20 cellular contexts compared by ENCODE assay signal in the genomic region with DNA sequence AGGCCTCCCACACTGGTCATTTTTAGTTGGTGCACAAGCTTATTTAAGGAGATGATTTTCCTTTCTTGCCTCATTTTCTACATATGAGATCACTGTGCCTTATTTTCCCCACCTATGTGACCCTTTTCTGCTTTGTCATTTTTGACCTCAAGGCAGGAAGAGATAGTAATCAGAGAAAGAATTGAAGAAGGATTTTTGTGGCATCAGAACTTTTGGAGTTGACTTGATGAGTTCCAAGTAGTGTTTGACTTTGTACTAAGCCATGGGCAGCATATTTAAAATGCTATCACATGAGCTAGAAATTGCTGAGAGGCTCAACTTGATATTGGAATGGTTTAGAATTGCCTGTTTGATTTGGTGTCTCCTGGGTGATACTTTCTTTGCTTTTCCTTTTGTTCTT.
"Had no signal": no experiment of that assay in that cellular context is flagged by ENCODE, and none has a peak within 500 bp of the region (broad histone marks: within the 10 kb centered on the region; RNA-seq: fewer than 3 reads in every experiment).

No MANE protein-coding gene starts in this region.

- H3K4me1 Mint-ChIP-seq: immature natural killer cell, naive B cell had no signal

- H3K4me3 ChIP-seq: coronary artery, dorsolateral prefrontal cortex, esophagus muscularis mucosa, gastroesophageal sphincter, heart left ventricle, hepatocyte, left lung, lower lobe of right lung, mucosa of descending colon had no signal

- H3K27ac ChIP-seq: coronary artery, dorsolateral prefrontal cortex, esophagus muscularis mucosa, foreskin keratinocyte, gastroesophageal sphincter, heart left ventricle, hepatocyte, left lung, lower lobe of right lung had no signal

- H3K27me3 Mint-ChIP-seq: naive B cell had no signal

- H3K36me3 Mint-ChIP-seq: immature natural killer cell, naive B cell had no signal

- H3K4me3 Mint-ChIP-seq: immature natural killer cell, mesothelial cell of epicardium, naive B cell had no signal

- H3K27me3 ChIP-seq: dorsolateral prefrontal cortex, esophagus muscularis mucosa, foreskin keratinocyte, gastroesophageal sphincter, heart left ventricle, hepatocyte, left lung had no signal

- H3K79me2 ChIP-seq: hepatocyte had no signal

- H3K4me2 ChIP-seq: hepatocyte had no signal

- ATAC-seq: foreskin keratinocyte, gastroesophageal sphincter, left cardiac atrium, left lung, left ventricle myocardium superior, lower lobe of right lung, mucosa of descending colon had no signal

- H3K27ac Mint-ChIP-seq: immature natural killer cell, mesothelial cell of epicardium, naive B cell had no signal

- H3K9me3 ChIP-seq: esophagus muscularis mucosa, gastroesophageal sphincter, left lung, lower lobe of right lung, mucosa of descending colon had no signal

- DNase-seq: dermis blood vessel endothelial cell; dorsolateral prefrontal cortex; effector CD4-positive, alpha-beta T cell; effector memory CD4-positive, alpha-beta T cell; foreskin keratinocyte; heart left ventricle; hypothalamus; immature natural killer cell; left cardiac atrium; left lung; left ventricle myocardium superior; lower lobe of right lung; mesenchymal stem cell; mucosa of descending colon; naive B cell had no signal

- H2AFZ ChIP-seq: hepatocyte had no signal

- H3K4me1 ChIP-seq: foreskin keratinocyte, left lung had no signal

- H3K36me3 ChIP-seq: esophagus muscularis mucosa, gastroesophageal sphincter, heart left ventricle, left lung, lower lobe of right lung had no signal
